Comparison of ENCODE assay signal across 8 cellular contexts in genomic region chr1:221439008-221439733, GRCh38.
DNase-seq lines count a peak whose midpoint lies in the region; ATAC-seq and TF ChIP-seq lines count a peak whose summit lies in the region.

No MANE protein-coding gene starts in this region.

- H3K4me1 ChIP-seq in effector memory CD4-positive, alpha-beta T cell (ENCODE audit: control insufficient read depth, insufficient read depth, low read length, poor library complexity, severe bottlenecking), result peaks cover 13% of the 10 kb centered on the region

- H3K27me3 ChIP-seq in AG04450 (ENCODE audit: control insufficient read depth, insufficient read depth, low read length), result no peaks in the 10 kb centered on the region
- no peaks in the 10 kb centered on the region for H3K27me3 ChIP-seq in effector memory CD4-positive, alpha-beta T cell (replicated peaks; ENCODE audit: control insufficient read depth, insufficient read depth, low read length, poor library complexity, severe bottlenecking)

- no peaks in the 10 kb centered on the region for H3K9me3 ChIP-seq in AG04450 (ENCODE audit: control insufficient read depth, insufficient read depth, low read length)
- no peaks in the 10 kb centered on the region for H3K9me3 ChIP-seq in effector memory CD4-positive, alpha-beta T cell (ENCODE audit: control insufficient read depth, low read length)

- TF ChIP-seq CTCF in AG04450 (IDR thresholded peaks at IDR 0.05; ENCODE audit: low read depth, low read length), result no peak

- H3K27ac ChIP-seq in AG04450 (ENCODE audit: low read depth, low read length), result no peak overlapping the region
- no peak overlapping the region for H3K27ac ChIP-seq in effector memory CD4-positive, alpha-beta T cell (ENCODE audit: insufficient read depth, low read length, poor library complexity, severe bottlenecking)

- CTCF ChIA-PET in AG04450 (lab: Charles Lee), result interaction anchor here (0.6 to 1.4 kb wide), 6 partner anchors 18 to 1016 kb away, joined by 3 to 8 read pairs (median 4); no protein-coding TSS in a partner anchor

- H3K4me3 ChIP-seq in AG04450 (ENCODE audit: low read depth, low read length), result no peak overlapping the region
- no peak overlapping the region for H3K4me3 ChIP-seq in effector memory CD4-positive, alpha-beta T cell (ENCODE audit: insufficient read depth, low read depth, low read length, poor library complexity, severe bottlenecking)

- no peaks in the 10 kb centered on the region for H3K36me3 ChIP-seq in effector memory CD4-positive, alpha-beta T cell (ENCODE audit: control insufficient read depth, insufficient read depth, low read length)

- peak; percentile 61 for DNase-seq in AG04450 (ENCODE audit: low read depth, low spot score)
- DNase-seq in effector memory CD4-positive, alpha-beta T cell, result peak; percentile 5 to 52 (median 9)
- DNase-seq in stimulated activated CD4-positive, alpha-beta T cell treated with anti-CD3 and anti-CD28 coated beads, Interleukin-15, amount 100 ng/mL, for 24 hours, result peak; percentile 75
- DNase-seq in ecto neural progenitor cell (ENCODE audit: low spot score), result no peak
- no peak for DNase-seq in RPMI8226

- POLR2A ChIA-PET in AG04450 (lab: Yijun Ruan, JAX), result interaction anchor here (0.9 kb wide), 1 partner anchor 231 kb away, joined by 8 read pairs; no protein-coding TSS in a partner anchor

- ATAC-seq in GM19372 (IDR thresholded peaks at IDR 0.05; ENCODE audit: low read depth, unreplicated experiment) (peak; percentile 61), HG03457 (IDR thresholded peaks at IDR 0.05; ENCODE audit: unreplicated experiment) (peak; percentile 89)
- ATAC-seq in activated CD4-positive, CD25-positive, alpha-beta regulatory T cell treated with anti-CD3 and anti-CD28 coated beads, Interleukin-2, amount 50 U/mL, for 24 hours, result peak; percentile 85 to 87

Comparison
In these comparisons a context has a peak if more than half of its experiments do, and no peak if none do; other contexts are left out.
1. DNase-seq: peak in AG04450 (single experiment), effector memory CD4-positive, alpha-beta T cell (3 of 3) and stimulated activated CD4-positive, alpha-beta T cell treated with anti-CD3 and anti-CD28 coated beads, Interleukin-15, amount 100 ng/mL, for 24 hours (single experiment); none in ecto neural progenitor cell (single experiment) and RPMI8226 (single experiment).
2. Peak in every context shown above with its lines, with median percentiles within 50 percentile points of each other: ATAC-seq.